Comparison of ENCODE assay signal across 1 cellular context in the genomic region with DNA sequence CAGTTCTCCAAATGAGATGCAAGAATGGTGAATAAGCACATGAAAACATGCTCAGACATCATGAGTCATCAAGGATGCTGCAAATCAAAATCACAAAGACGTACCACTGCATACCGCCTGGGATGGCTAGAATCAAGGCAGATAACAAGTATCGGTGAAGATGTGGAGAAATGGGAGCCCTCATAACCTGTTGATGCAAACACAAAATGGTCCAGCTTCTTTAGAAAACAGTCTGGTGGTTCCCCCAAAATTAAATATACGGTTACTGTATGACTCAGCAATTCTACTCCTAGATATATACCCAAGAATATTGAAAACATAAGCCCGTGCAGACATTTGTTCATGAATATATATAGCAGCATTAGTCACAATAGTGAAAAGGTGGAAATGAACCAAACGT.
TF ChIP-seq lines count a peak whose summit lies in the region.

No MANE protein-coding gene starts in this region.

TF ChIP-seq in GM12878, 131 proteins besides CTCF, POLR2A, EP300 and RAD21:
- TF ChIP-seq RUNX3 (IDR thresholded peaks at IDR 0.05; ENCODE audit: low read length), result no peak
- no peak for TF ChIP-seq RFX5 (IDR thresholded peaks at IDR 0.05; ENCODE audit: low read depth, low read length)
- peak; percentile 57; the same call in 1 of the 2 replicates for TF ChIP-seq BACH1 (IDR thresholded peaks at IDR 0.05; ENCODE audit: borderline replicate concordance)
- TF ChIP-seq NFYA (IDR thresholded peaks at IDR 0.05; ENCODE audit: borderline replicate concordance, low read depth, low read length), result no peak
- peak; percentile 47 for TF ChIP-seq JUNB (IDR thresholded peaks at IDR 0.05)
